Comparison of ENCODE assay signal across 11 cellular contexts in genomic region chr21:24375201-24375600, GRCh38.
A peak's percentile ranks its signal among the peaks of the same experiment; 100 is the strongest.
DNase-seq lines count a peak whose midpoint lies in the region; ATAC-seq, FAIRE-seq and TF ChIP-seq lines count a peak whose summit lies in the region.
"Had no signal": no experiment of that assay in that cellular context is flagged by ENCODE, and none has a peak within 500 bp of the region (broad histone marks: within the 10 kb centered on the region; RNA-seq: fewer than 3 reads in every experiment).

No MANE protein-coding gene starts in this region.

- no peaks in the 10 kb centered on the region for H3K4me1 ChIP-seq in right cardiac atrium (ENCODE audit: control insufficient read depth, insufficient read depth, low read length)
- no peaks in the 10 kb centered on the region for H3K4me1 ChIP-seq in small intestine (ENCODE audit: control insufficient read depth in 2 of 2, insufficient read depth in 1 of 2, low read depth in 1 of 2, low read length in 1 of 2)
- H3K4me1 ChIP-seq: prostate gland had no signal

- CTCF ChIA-PET in activated B cell treated with CpG ODN at 0.5 μM for 24 hours (lab: Charles Lee), result interaction anchor here (0.8 to 1.2 kb wide), 2 partner anchors 12 to 139 kb away, joined by 3 to 5 read pairs; no protein-coding TSS in a partner anchor

- intact Hi-C loops in activated CD4-positive, alpha-beta T cell treated with anti-CD3 and anti-CD28 coated beads, Interleukin-2, amount 10 ng/mL, durations not matched to agents 24 days and 14 days (cut with micrococcal nuclease), result loop anchor here (2.0 to 5.0 kb wide), 2 partner anchors 140 to 1012 kb away; no protein-coding TSS in a partner anchor
- intact Hi-C loops in activated B cell treated with CpG ODN at 0.5 μM for 24 hours (cut with micrococcal nuclease), result loop anchor here (2.0 to 10.0 kb wide), 2 partner anchors 140 to 940 kb away; no protein-coding TSS in a partner anchor
- intact Hi-C loops in right cardiac atrium (cut with DNase I), result no loop called here

- H3K4me3 Mint-ChIP-seq in activated CD4-positive, alpha-beta T cell treated with anti-CD3 and anti-CD28 coated beads, Interleukin-2, amount 10 ng/mL, durations not matched to agents 24 days and 14 days, result no peak overlapping the region
- H3K4me3 Mint-ChIP-seq in activated B cell treated with CpG ODN at 0.5 μM for 24 hours, result no peak overlapping the region
- H3K4me3 Mint-ChIP-seq in stimulated activated naive CD8-positive, alpha-beta T cell treated with anti-CD3 and anti-CD28 coated beads, Interleukin-15, amount 100 ng/mL, for 72 hours, result no peak overlapping the region

- H3K9me3 Mint-ChIP-seq in activated CD4-positive, alpha-beta T cell treated with anti-CD3 and anti-CD28 coated beads, Interleukin-2, amount 10 ng/mL, durations not matched to agents 24 days and 14 days, result no peaks in the 10 kb centered on the region
- peaks cover 2% of the 10 kb centered on the region for H3K9me3 Mint-ChIP-seq in activated B cell treated with CpG ODN at 0.5 μM for 24 hours
- peaks cover 0 to 1% of the 10 kb centered on the region in 2 donors for H3K9me3 Mint-ChIP-seq in stimulated activated naive CD8-positive, alpha-beta T cell treated with anti-CD3 and anti-CD28 coated beads, Interleukin-15, amount 100 ng/mL, for 72 hours

- no peaks in the 10 kb centered on the region for H3K27me3 Mint-ChIP-seq in activated CD4-positive, alpha-beta T cell treated with anti-CD3 and anti-CD28 coated beads, Interleukin-2, amount 10 ng/mL, durations not matched to agents 24 days and 14 days
- no peaks in the 10 kb centered on the region for H3K27me3 Mint-ChIP-seq in activated B cell treated with CpG ODN at 0.5 μM for 24 hours
- no peaks in the 10 kb centered on the region for H3K27me3 Mint-ChIP-seq in stimulated activated naive CD8-positive, alpha-beta T cell treated with anti-CD3 and anti-CD28 coated beads, Interleukin-15, amount 100 ng/mL, for 72 hours

- H3K4me1 Mint-ChIP-seq in activated CD4-positive, alpha-beta T cell treated with anti-CD3 and anti-CD28 coated beads, Interleukin-2, amount 10 ng/mL, durations not matched to agents 24 days and 14 days, result no peaks in the 10 kb centered on the region
- no peaks in the 10 kb centered on the region for H3K4me1 Mint-ChIP-seq in activated B cell treated with CpG ODN at 0.5 μM for 24 hours
- H3K4me1 Mint-ChIP-seq in stimulated activated naive CD8-positive, alpha-beta T cell treated with anti-CD3 and anti-CD28 coated beads, Interleukin-15, amount 100 ng/mL, for 72 hours, result peaks cover 6% of the 10 kb centered on the region

- H3K27ac Mint-ChIP-seq in activated CD4-positive, alpha-beta T cell treated with anti-CD3 and anti-CD28 coated beads, Interleukin-2, amount 10 ng/mL, durations not matched to agents 24 days and 14 days, result no peak overlapping the region
- H3K27ac Mint-ChIP-seq in activated B cell treated with CpG ODN at 0.5 μM for 24 hours, result no peak overlapping the region
- H3K27ac Mint-ChIP-seq in stimulated activated naive CD8-positive, alpha-beta T cell treated with anti-CD3 and anti-CD28 coated beads, Interleukin-15, amount 100 ng/mL, for 72 hours, result peak overlapping the region in 1 of 2 donors; percentile 57

- H3K27me3 ChIP-seq in right cardiac atrium (ENCODE audit: control insufficient read depth, insufficient read depth) (no peaks in the 10 kb centered on the region), small intestine (ENCODE audit: control insufficient read depth in 2 of 2, insufficient read depth in 2 of 2, low read length in 2 of 2) (no peaks in the 10 kb centered on the region)

- DNase-seq in activated CD4-positive, alpha-beta T cell treated with anti-CD3 and anti-CD28 coated beads, Interleukin-2, amount 10 ng/mL, durations not matched to agents 24 days and 14 days, result peak; percentile 65
- DNase-seq in activated CD4-positive, alpha-beta T cell treated with anti-CD3 and anti-CD28 coated beads, Interleukin-2, amount 50 U/mL, for 1 hour, result no peak
- no peak for DNase-seq in activated B cell treated with CpG ODN at 0.5 μM for 24 hours
- peak in 1 of 2 donors; percentile 31 for DNase-seq in stimulated activated naive CD8-positive, alpha-beta T cell treated with anti-CD3 and anti-CD28 coated beads, Interleukin-15, amount 100 ng/mL, for 72 hours
- DNase-seq in right cardiac atrium, result no peak
- DNase-seq in small intestine, result no peak
- DNase-seq in HCEC 1CT, result no peak
- DNase-seq: NCI-H1436 treated with DMSO at 0.1 percent for 48 hours had no signal

- WGBS in right cardiac atrium, result 57% methylated on average over 3 of the region's 3 CpGs
- 42 to 68% (median 65%) methylated on average over 3 of the region's 3 CpGs for WGBS in small intestine, 3 donors

- H3K36me3 ChIP-seq in small intestine (ENCODE audit: control insufficient read depth in 2 of 2, insufficient read depth in 2 of 2, low read length in 2 of 2), result no peaks in the 10 kb centered on the region
- H3K36me3 ChIP-seq: prostate gland had no signal

- no peak for FAIRE-seq in small intestine (lab: Jason Lieb, UNC)
- FAIRE-seq: bronchial epithelial cell had no signal

- no peaks in the 10 kb centered on the region for H3K36me3 Mint-ChIP-seq in activated CD4-positive, alpha-beta T cell treated with anti-CD3 and anti-CD28 coated beads, Interleukin-2, amount 10 ng/mL, durations not matched to agents 24 days and 14 days (ENCODE audit: low read depth)
- no peaks in the 10 kb centered on the region for H3K36me3 Mint-ChIP-seq in activated B cell treated with CpG ODN at 0.5 μM for 24 hours (ENCODE audit: low read depth)

- H3K4me3 ChIP-seq in right cardiac atrium (ENCODE audit: low read length) (no peak overlapping the region), small intestine (ENCODE audit: low read depth in 1 of 2, low read length in 2 of 2) (no peak overlapping the region)
- H3K4me3 ChIP-seq: prostate gland had no signal

- POLR2A ChIA-PET in activated B cell treated with CpG ODN at 0.5 μM for 24 hours (lab: Charles Lee), result no interaction called here

- no peak overlapping the region for H3K27ac ChIP-seq in right cardiac atrium (ENCODE audit: low read length)
- H3K27ac ChIP-seq in small intestine (ENCODE audit: low read depth in 1 of 2, low read length in 1 of 2), result no peak overlapping the region
- H3K27ac ChIP-seq: prostate gland had no signal

- H3K9me3 ChIP-seq in right cardiac atrium (ENCODE audit: control insufficient read depth, low read length) (no peaks in the 10 kb centered on the region), small intestine (ENCODE audit: control insufficient read depth, low read depth) (peaks cover 2% of the 10 kb centered on the region)
- H3K9me3 ChIP-seq: prostate gland had no signal

- TF ChIP-seq CTCF in activated B cell treated with CpG ODN at 0.5 μM for 24 hours (IDR thresholded peaks at IDR 0.05), result no peak

- ATAC-seq in HG03139 (IDR thresholded peaks at IDR 0.05; ENCODE audit: unreplicated experiment) (peak; percentile 85), activated B cell treated with CpG ODN at 0.5 μM for 24 hours (ENCODE audit: low read depth) (peak; percentile 49), right cardiac atrium (no peak)
- ATAC-seq in stimulated activated naive CD8-positive, alpha-beta T cell treated with anti-CD3 and anti-CD28 coated beads, Interleukin-15, amount 100 ng/mL, for 72 hours, result peak; percentile 60

Comparison
In these comparisons a context has a peak if more than half of its experiments do, and no peak if none do; other contexts are left out.
1. ATAC-seq: peak in HG03139 (single experiment), activated B cell treated with CpG ODN at 0.5 μM for 24 hours (single experiment) and stimulated activated naive CD8-positive, alpha-beta T cell treated with anti-CD3 and anti-CD28 coated beads, Interleukin-15, amount 100 ng/mL, for 72 hours (single experiment); none in right cardiac atrium (0 of 2).
2. intact Hi-C loops: an anchor here in activated CD4-positive, alpha-beta T cell treated with anti-CD3 and anti-CD28 coated beads, Interleukin-2, amount 10 ng/mL, durations not matched to agents 24 days and 14 days (2.0 to 5.0 kb wide) and activated B cell treated with CpG ODN at 0.5 μM for 24 hours (2.0 to 10.0 kb wide); none called in right cardiac atrium.